Comparison of ENCODE assay signal across 8 cellular contexts in the genomic region with DNA sequence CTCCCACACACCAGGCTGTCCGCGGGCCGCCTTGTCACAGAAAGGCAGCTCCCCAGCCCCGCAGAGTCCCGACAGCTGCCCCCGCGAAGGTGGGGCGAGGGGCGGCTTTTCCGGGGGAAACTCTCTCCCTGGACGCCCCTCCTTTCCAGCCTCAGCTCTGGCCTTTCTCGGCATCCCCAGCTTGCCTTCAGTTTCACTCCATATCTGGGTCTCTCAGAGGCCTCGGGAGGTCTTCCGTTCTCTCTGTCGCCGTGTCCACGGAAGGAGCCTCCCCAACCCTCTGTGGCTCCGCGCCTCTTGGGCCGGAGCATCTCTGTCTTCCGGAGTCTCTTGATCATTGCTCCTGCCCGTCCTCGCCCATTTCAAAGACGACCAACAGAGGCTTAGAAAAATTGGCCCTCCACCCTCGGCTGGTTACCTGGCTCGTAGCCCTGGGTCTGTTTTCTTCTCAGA. TPM values are rescaled to one million over a fixed set of nuclear protein-coding genes. Genes with fewer than 3 reads are reported as not detected.
A peak's percentile ranks its signal among the peaks of the same experiment; 100 is the strongest.
DNase-seq lines count a peak whose midpoint lies in the region; ATAC-seq and TF ChIP-seq lines count a peak whose summit lies in the region.

No MANE protein-coding gene starts in this region.

- intact Hi-C loops in Caco-2 (cut with micrococcal nuclease; ENCODE audit: unreplicated experiment) (no loop called here), mammary epithelial cell (cut with micrococcal nuclease) (no loop called here)
- intact Hi-C loops in activated T-helper 1 cell treated with anti-CD3 and anti-CD28 coated beads, Interleukin-12 subunit alpha, Interleukin-12 subunit beta, Interleukin-2, Interleukin-4 antibody, amounts not matched to agents 30 ng/mL and 10 ng/mL and 1 ng/mL, durations not matched to agents 14 hours and 24 hours and 36 hours (cut with micrococcal nuclease), result loop anchor here (1.0 kb wide), 1 partner anchor 365 kb away; no protein-coding TSS in a partner anchor

- H3K9me3 ChIP-seq in Caco-2, result no peaks in the 10 kb centered on the region
- peaks cover 3% of the 10 kb centered on the region for H3K9me3 ChIP-seq in mammary epithelial cell (replicated peaks; ENCODE audit: insufficient read depth, low read length)
- no peaks in the 10 kb centered on the region for H3K9me3 ChIP-seq in neuron (ENCODE audit: low read length)

- H3K4me1 ChIP-seq in Caco-2 (peaks cover 7% of the 10 kb centered on the region; the same call in 1 of the 2 replicates), mammary epithelial cell (ENCODE audit: insufficient read depth, low read length) (peaks cover 4% of the 10 kb centered on the region), neuron (ENCODE audit: insufficient read depth, low read length) (peaks cover 24% of the 10 kb centered on the region)

- H4K20me1 ChIP-seq in mammary epithelial cell (ENCODE audit: insufficient read depth, low read length), result no peaks in the 10 kb centered on the region

- H3K79me2 ChIP-seq in mammary epithelial cell (ENCODE audit: insufficient read depth, low read length), result no peaks in the 10 kb centered on the region

- ATAC-seq in HG02678 (IDR thresholded peaks at IDR 0.05; ENCODE audit: unreplicated experiment), result peak; percentile 16

- no peak overlapping the region for H3K27ac Mint-ChIP-seq in Caco-2 (ENCODE audit: unreplicated experiment)
- no peak overlapping the region for H3K27ac Mint-ChIP-seq in activated T-helper 1 cell treated with anti-CD3 and anti-CD28 coated beads, Interleukin-12 subunit alpha, Interleukin-12 subunit beta, Interleukin-2, Interleukin-4 antibody, amounts not matched to agents 30 ng/mL and 10 ng/mL and 1 ng/mL, durations not matched to agents 14 hours and 24 hours and 36 hours

- TF ChIP-seq CTCF in Caco-2 (IDR thresholded peaks at IDR 0.05; ENCODE audit: insufficient read depth in 1 of 2, low read depth in 1 of 2, low read length in 1 of 2, severe bottlenecking in 1 of 2, unreplicated experiment in 1 of 2), result no peak
- no peak for TF ChIP-seq CTCF in mammary epithelial cell (conservative IDR thresholded peaks at IDR 0.05 in 1 of 2, IDR thresholded peaks at IDR 0.05 in 1 of 2; ENCODE audit: extremely low read depth in 1 of 2, insufficient read depth in 1 of 2, low read depth in 1 of 2, low read length in 2 of 2)

- 4% methylated on average over 9 of the region's 26 CpGs for WGBS in mammary epithelial cell (ENCODE audit: low coverage, missing lambda C conversion rate)

- peak overlapping the region; percentile 81 for H3K4me2 ChIP-seq in mammary epithelial cell (ENCODE audit: insufficient read depth, low read depth, low read length)

- H3K27me3 Mint-ChIP-seq in Caco-2 (ENCODE audit: insufficient read depth, unreplicated experiment), result no peaks in the 10 kb centered on the region
- peaks cover 52% of the 10 kb centered on the region for H3K27me3 Mint-ChIP-seq in activated T-helper 1 cell treated with anti-CD3 and anti-CD28 coated beads, Interleukin-12 subunit alpha, Interleukin-12 subunit beta, Interleukin-2, Interleukin-4 antibody, amounts not matched to agents 30 ng/mL and 10 ng/mL and 1 ng/mL, durations not matched to agents 14 hours and 24 hours and 36 hours (ENCODE audit: insufficient read depth)

- H2AFZ ChIP-seq in mammary epithelial cell (ENCODE audit: low read depth, low read length), result peak overlapping the region; percentile 78
- no peak overlapping the region for H2AFZ ChIP-seq in neuron (ENCODE audit: low read depth, low read length)

- POLR2A ChIA-PET in Caco-2 (lab: Charles Lee), result no interaction called here

- CTCF ChIA-PET in Caco-2 (lab: Charles Lee), result no interaction called here
- CTCF ChIA-PET in mammary epithelial cell (lab: Charles Lee; ENCODE audit: low non-redundant PET), result interaction anchor here (0.5 to 1.2 kb wide), 3 partner anchors 9 to 422 kb away, joined by 4 to 5 read pairs (median 4); no protein-coding TSS in a partner anchor

- peaks cover 5% of the 10 kb centered on the region for H3K36me3 Mint-ChIP-seq in Caco-2 (ENCODE audit: insufficient read depth, unreplicated experiment)
- peaks cover under 1% of the 10 kb centered on the region for H3K36me3 Mint-ChIP-seq in activated T-helper 1 cell treated with anti-CD3 and anti-CD28 coated beads, Interleukin-12 subunit alpha, Interleukin-12 subunit beta, Interleukin-2, Interleukin-4 antibody, amounts not matched to agents 30 ng/mL and 10 ng/mL and 1 ng/mL, durations not matched to agents 14 hours and 24 hours and 36 hours (ENCODE audit: low read depth)

- no peaks in the 10 kb centered on the region for H3K27me3 ChIP-seq in Caco-2 (replicated peaks; ENCODE audit: control insufficient read depth, insufficient read depth, low read length)
- H3K27me3 ChIP-seq in mammary epithelial cell (ENCODE audit: insufficient read depth, low read length), result peaks cover 45% of the 10 kb centered on the region
- peaks cover 79% of the 10 kb centered on the region for H3K27me3 ChIP-seq in neuron (ENCODE audit: insufficient read depth, low read length)

- H3K9ac ChIP-seq in mammary epithelial cell (ENCODE audit: insufficient read depth, low read length), result no peak overlapping the region

- dilution Hi-C loops in mammary epithelial cell (cut with HindIII; ENCODE audit: low sequenced_read_pairs), result no loop called here

- H3K36me3 ChIP-seq in Caco-2 (ENCODE audit: control insufficient read depth, insufficient read depth, low read length) (no peaks in the 10 kb centered on the region), mammary epithelial cell (ENCODE audit: insufficient read depth, low read length) (no peaks in the 10 kb centered on the region), neuron (ENCODE audit: insufficient read depth, low read length) (no peaks in the 10 kb centered on the region)

- H3K4me3 ChIP-seq in Caco-2 (ENCODE audit: low read depth, low read length) (peak overlapping the region; percentile 15; the same call in 1 of the 2 replicates), mammary epithelial cell (replicated peaks in 1 of 3; ENCODE audit: insufficient read depth in 1 of 3, low read depth in 2 of 3, low read length in 3 of 3) (peak overlapping the region in 2 of 3 experiments; percentile 15 to 37), neuron (ENCODE audit: low read length) (peak overlapping the region; percentile 6)

- no peak overlapping the region for H3K27ac ChIP-seq in mammary epithelial cell (ENCODE audit: insufficient read depth, low read depth, low read length)

- BruUV-seq in Caco-2 (replicated peaks; lab: Mats Ljungman, UMichigan) (no TSS peak), mammary epithelial cell (replicated peaks; lab: Mats Ljungman, UMichigan) (no TSS peak)

- in situ Hi-C loops in mammary epithelial cell (cut with MboI; ENCODE audit: low sequenced_read_pairs in 2 of 2), result loop anchor here in 1 of 2 donors (25.0 kb wide), 1 partner anchor 366 kb away; no protein-coding TSS in a partner anchor

- H3K9me3 Mint-ChIP-seq in Caco-2 (ENCODE audit: unreplicated experiment), result no peaks in the 10 kb centered on the region
- no peaks in the 10 kb centered on the region for H3K9me3 Mint-ChIP-seq in activated T-helper 1 cell treated with anti-CD3 and anti-CD28 coated beads, Interleukin-12 subunit alpha, Interleukin-12 subunit beta, Interleukin-2, Interleukin-4 antibody, amounts not matched to agents 30 ng/mL and 10 ng/mL and 1 ng/mL, durations not matched to agents 14 hours and 24 hours and 36 hours

- H3K4me1 Mint-ChIP-seq in Caco-2 (ENCODE audit: low read depth, unreplicated experiment), result no peaks in the 10 kb centered on the region
- H3K4me1 Mint-ChIP-seq in activated T-helper 1 cell treated with anti-CD3 and anti-CD28 coated beads, Interleukin-12 subunit alpha, Interleukin-12 subunit beta, Interleukin-2, Interleukin-4 antibody, amounts not matched to agents 30 ng/mL and 10 ng/mL and 1 ng/mL, durations not matched to agents 14 hours and 24 hours and 36 hours (ENCODE audit: low read depth), result peaks cover 11% of the 10 kb centered on the region

- DNase-seq in Caco-2 (no peak), mammary epithelial cell (no peak), DMS153 treated with DMSO at 0.1 percent for 48 hours (lab: John Stamatoyannopoulos, UW; ENCODE audit: unreplicated experiment) (no peak), anterior cingulate cortex (lab: John Stamatoyannopoulos, UW) (no peak), GDM1 (lab: John Stamatoyannopoulos, UW) (no peak)
- DNase-seq in activated T-helper 1 cell treated with anti-CD3 and anti-CD28 coated beads, Interleukin-12 subunit alpha, Interleukin-12 subunit beta, Interleukin-2, Interleukin-4 antibody, amounts not matched to agents 30 ng/mL and 10 ng/mL and 1 ng/mL, durations not matched to agents 14 hours and 24 hours and 36 hours (ENCODE audit: low spot score), result no peak

- peak overlapping the region; percentile 75 for H3K4me3 Mint-ChIP-seq in Caco-2 (ENCODE audit: unreplicated experiment)
- H3K4me3 Mint-ChIP-seq in activated T-helper 1 cell treated with anti-CD3 and anti-CD28 coated beads, Interleukin-12 subunit alpha, Interleukin-12 subunit beta, Interleukin-2, Interleukin-4 antibody, amounts not matched to agents 30 ng/mL and 10 ng/mL and 1 ng/mL, durations not matched to agents 14 hours and 24 hours and 36 hours, result no peak overlapping the region

RNA-seq across cellular contexts. Expression of gene MSX1, which starts 6.1 kb away (rescaled TPM):
- total RNA-seq in Caco-2 (2022) (30.0 and 35.1 TPM in 2 replicates), mammary epithelial cell (1 to 10 TPM in 1 of 2 donors, under 1 TPM in 1; 0.67 to 2.6 TPM)
- 0.17 TPM for polyA plus RNA-seq in mammary epithelial cell
- not detected for polyA minus RNA-seq in mammary epithelial cell
- total RNA-seq in activated T-helper 1 cell treated with anti-CD3 and anti-CD28 coated beads, Interleukin-12 subunit alpha, Interleukin-12 subunit beta, Interleukin-2, Interleukin-4 antibody, amounts not matched to agents 30 ng/mL and 10 ng/mL and 1 ng/mL, durations not matched to agents 14 hours and 24 hours and 36 hours, result not detected in 2 replicates
